12 cellular contexts compared by ENCODE assay signal in genomic region chr7:150716939-150717338, GRCh38. TPM values are rescaled to one million over a fixed set of nuclear protein-coding genes. Genes with fewer than 3 reads are reported as not detected.
DNase-seq lines count a peak whose midpoint lies in the region; ATAC-seq and TF ChIP-seq lines count a peak whose summit lies in the region.
"Had no signal": no experiment of that assay in that cellular context is flagged by ENCODE, and none has a peak within 500 bp of the region (broad histone marks: within the 10 kb centered on the region; RNA-seq: fewer than 3 reads in every experiment).

No MANE protein-coding gene starts in this region.

- POLR2A ChIA-PET in PC-3 (lab: Charles Lee; ENCODE audit: unreplicated experiment), result no interaction called here

- no peaks in the 10 kb centered on the region for H3K9me2 ChIP-seq in PC-3 (replicated peaks; ENCODE audit: low read length)

- H3K27ac Mint-ChIP-seq in CD14-positive monocyte, result peak overlapping the region; percentile 76 to 95 (median 88)

- no peaks in the 10 kb centered on the region for H3F3A ChIP-seq in PC-3 (ENCODE audit: low read length, unreplicated experiment)

- peaks cover 3 to 18% (median 16%) of the 10 kb centered on the region in 7 donors for H3K9me3 Mint-ChIP-seq in CD14-positive monocyte

- DNase-seq in CD14-positive monocyte (ENCODE audit: low spot score) (no peak), coronary artery (ENCODE audit: low spot score) (no peak), prostate gland (ENCODE audit: low spot score) (no peak), COLO829 (ENCODE audit: low spot score) (no peak), SJCRH30 (no peak), PC-3 (no peak)
- DNase-seq: NCI-H2227 treated with DMSO at 0.1 percent for 48 hours, SIG-M5 had no signal

- intact Hi-C loops in CD14-positive monocyte (cut with micrococcal nuclease), result no loop called here
- intact Hi-C loops in prostate gland (cut with DNase I), result no loop called here
- intact Hi-C loops in PC-3 (cut with micrococcal nuclease), result no loop called here

- H3K36me3 Mint-ChIP-seq in CD14-positive monocyte, result peaks cover 36 to 41% of the 10 kb centered on the region in 2 donors

- no peaks in the 10 kb centered on the region for H3K36me3 ChIP-seq in prostate gland
- H3K36me3 ChIP-seq in SJCRH30, result no peaks in the 10 kb centered on the region
- H3K36me3 ChIP-seq in PC-3 (ENCODE audit: low read depth, low read length), result no peaks in the 10 kb centered on the region
- H3K36me3 ChIP-seq: cardiac muscle cell had no signal

- peaks cover 59% of the 10 kb centered on the region for H3K4me1 Mint-ChIP-seq in CD14-positive monocyte

- H3K9ac ChIP-seq in PC-3 (ENCODE audit: low read length), result no peak overlapping the region

- H3K4me1 ChIP-seq in prostate gland (replicated peaks) (no peaks in the 10 kb centered on the region), SJCRH30 (no peaks in the 10 kb centered on the region), PC-3 (ENCODE audit: insufficient read depth, low read length) (no peaks in the 10 kb centered on the region)

- H3K27ac ChIP-seq in coronary artery (peak overlapping the region in 1 of 2 donors; percentile 51), prostate gland (no peak overlapping the region), SJCRH30 (no peak overlapping the region), PC-3 (ENCODE audit: low read length) (no peak overlapping the region)
- H3K27ac ChIP-seq: cardiac muscle cell had no signal

- ATAC-seq in GM19351 (IDR thresholded peaks at IDR 0.05; ENCODE audit: unreplicated experiment) (peak; percentile 12), PC-3 (no peak), HG03442 (IDR thresholded peaks at IDR 0.05; ENCODE audit: unreplicated experiment) (no peak)

- H3K4me3 Mint-ChIP-seq in CD14-positive monocyte, result peak overlapping the region; percentile 95 to 99

- no peaks in the 10 kb centered on the region for H4K20me1 ChIP-seq in PC-3 (ENCODE audit: low read length)

- H3K9me3 ChIP-seq in prostate gland (no peaks in the 10 kb centered on the region), SJCRH30 (replicated peaks) (no peaks in the 10 kb centered on the region; the same call in 1 of the 2 replicates), PC-3 (ENCODE audit: low read length) (no peaks in the 10 kb centered on the region)

- no peak for TF ChIP-seq CTCF in CD14-positive monocyte (IDR thresholded peaks at IDR 0.05)
- no peak for TF ChIP-seq CTCF in coronary artery (IDR thresholded peaks at IDR 0.05)
- TF ChIP-seq CTCF in prostate gland (IDR thresholded peaks at IDR 0.05), result no peak
- no peak for TF ChIP-seq CTCF in PC-3 (conservative IDR thresholded peaks at IDR 0.05; ENCODE audit: low read depth, low read length)

- no TSS peak for BruUV-seq in PC-3 (replicated peaks; lab: Mats Ljungman, UMichigan)

- H3K4me3 ChIP-seq in coronary artery, result peak overlapping the region; percentile 53
- peak overlapping the region; percentile 16 to 19 for H3K4me3 ChIP-seq in prostate gland
- H3K4me3 ChIP-seq in SJCRH30, result no peak overlapping the region
- H3K4me3 ChIP-seq in PC-3 (ENCODE audit: low read length), result no peak overlapping the region
- H3K4me3 ChIP-seq: cardiac muscle cell had no signal

- WGBS in prostate gland, result 44% methylated on average over 4 of the region's 4 CpGs

- H3K27me3 ChIP-seq in prostate gland (replicated peaks; ENCODE audit: insufficient read depth) (no peaks in the 10 kb centered on the region), SJCRH30 (peaks cover 23% of the 10 kb centered on the region; the same call in 1 of the 2 replicates), PC-3 (ENCODE audit: low read length) (peaks cover 66% of the 10 kb centered on the region)
- H3K27me3 ChIP-seq: cardiac muscle cell had no signal

- TF ChIP-seq POLR2A in prostate gland (IDR thresholded peaks at IDR 0.05), result no peak

- CTCF ChIA-PET in PC-3 (lab: Charles Lee), result no interaction called here

- H3K4me2 ChIP-seq in PC-3 (ENCODE audit: low read length), result no peak overlapping the region

- H3K79me2 ChIP-seq in PC-3 (ENCODE audit: low read length), result no peaks in the 10 kb centered on the region

- H2AFZ ChIP-seq in PC-3 (ENCODE audit: low read length), result no peak overlapping the region

- peaks cover 0 to 3% (median 0%) of the 10 kb centered on the region in 3 donors for H3K27me3 Mint-ChIP-seq in CD14-positive monocyte (ENCODE audit: low read depth in 3 of 3)

RNA-seq across cellular contexts. Expression of gene GIMAP1, which starts 0.5 kb away (rescaled TPM):
- 10 to 100 TPM; 11.4 to 19.6 TPM for polyA plus RNA-seq in CD14-positive monocyte
- total RNA-seq in prostate gland (1 to 10 TPM; 3.9 to 4.2 TPM), PC-3 (2014; rRNA removed) (not detected in 2 replicates)
- not detected in 2 replicates for total RNA-seq in SJCRH30 (2014; rRNA removed; shearing (Covaris generic))
- total RNA-seq: fibroblast of villous mesenchyme had no signal
- polyA plus RNA-seq: cardiac muscle cell had no signal

RNA-seq across cellular contexts. Expression of gene GIMAP5, which starts 20.3 kb away (rescaled TPM):
- polyA plus RNA-seq in CD14-positive monocyte, result 10 to 100 TPM; 14.4 to 17.1 TPM
- 10 to 100 TPM; 11.1 to 15.1 TPM for total RNA-seq in prostate gland
- total RNA-seq in SJCRH30 (2014; rRNA removed; shearing (Covaris generic)), result not detected in 2 replicates
- not detected in 2 replicates for total RNA-seq in PC-3 (2014; rRNA removed)
- total RNA-seq: fibroblast of villous mesenchyme had no signal

RNA-seq across cellular contexts. Expression of gene GIMAP2, which starts 31.4 kb away (rescaled TPM):
- polyA plus RNA-seq in CD14-positive monocyte, result 10 to 100 TPM; 45.6 to 47.0 TPM
- total RNA-seq in prostate gland (10 to 100 TPM in 1 of 2 donors, 1 to 10 TPM in 1; 6.6 to 16.1 TPM), PC-3 (2014; rRNA removed) (not detected in 2 replicates)
- total RNA-seq in SJCRH30 (2014; rRNA removed; shearing (Covaris generic)), result not detected in 2 replicates
- total RNA-seq: cardiac muscle cell had no signal
- polyA plus RNA-seq: cardiac muscle cell had no signal

Comparison
In these comparisons a context has a peak if more than half of its experiments do, and no peak if none do; other contexts are left out.
1. H3K4me3 ChIP-seq: peak in coronary artery (single experiment) and prostate gland (2 of 2); none in SJCRH30 (single experiment) and PC-3 (single experiment).
2. RNA of gene GIMAP5, which starts 20.3 kb away (total RNA-seq): 11.1 to 15.1 TPM in prostate gland; not detected in SJCRH30 and not detected in PC-3; every median in the first group is over 10 times any median in the second.